19 cellular contexts compared by ENCODE assay signal in genomic region chr19:36483653-36484052, GRCh38.
"Had no signal": no experiment of that assay in that cellular context is flagged by ENCODE, and none has a peak within 500 bp of the region (broad histone marks: within the 10 kb centered on the region; RNA-seq: fewer than 3 reads in every experiment).

No MANE protein-coding gene starts in this region.

- H3K9me3 ChIP-seq: esophagus muscularis mucosa, prostate gland had no signal

- H3K27me3 Mint-ChIP-seq: effector memory CD8-positive, alpha-beta T cell; stimulated activated naive CD8-positive, alpha-beta T cell treated with anti-CD3 and anti-CD28 coated beads, Interleukin-15, amount 100 ng/mL, for 72 hours had no signal

- H3K27ac ChIP-seq: ascending aorta, brain microvascular endothelial cell, esophagus muscularis mucosa, prostate gland, tibial artery had no signal

- ATAC-seq: activated naive CD4-positive, alpha-beta T cell treated with anti-CD3 and anti-CD28 coated beads, Interleukin-2, amount 50 U/mL, for 72 hours; effector memory CD8-positive, alpha-beta T cell; left ventricle myocardium superior; natural killer cell; stimulated activated naive CD8-positive, alpha-beta T cell treated with anti-CD3 and anti-CD28 coated beads, Interleukin-15, amount 100 ng/mL, for 72 hours; WTC11 had no signal

- H3K9me3 Mint-ChIP-seq: effector memory CD8-positive, alpha-beta T cell; natural killer cell had no signal

- H3K4me1 ChIP-seq: prostate gland had no signal

- H3K4me3 Mint-ChIP-seq: effector memory CD8-positive, alpha-beta T cell; natural killer cell; stimulated activated naive CD8-positive, alpha-beta T cell treated with anti-CD3 and anti-CD28 coated beads, Interleukin-15, amount 100 ng/mL, for 72 hours; WTC11 had no signal

- H3K27me3 ChIP-seq: ascending aorta, brain microvascular endothelial cell, esophagus muscularis mucosa, tibial artery had no signal

- DNase-seq: activated gamma-delta T cell treated with Interleukin-2 at 50 U/mL for 16 hours; activated T-cell treated with anti-CD3 and anti-CD28 coated beads, Interleukin-2, amount 50 U/mL, for 1 hour; brain microvascular endothelial cell; caudate nucleus; effector memory CD8-positive, alpha-beta T cell; glutamatergic neuron; hippocampal formation; left ventricle myocardium superior; midbrain; natural killer cell; stimulated activated CD4-positive, alpha-beta T cell treated with anti-CD3 and anti-CD28 coated beads, Interleukin-4, amount 100 ng/mL, for 24 hours; stimulated activated naive CD8-positive, alpha-beta T cell treated with anti-CD3 and anti-CD28 coated beads, Interleukin-15, amount 100 ng/mL, for 72 hours; T-helper 2 cell; tibial artery had no signal

- H3K36me3 Mint-ChIP-seq: natural killer cell had no signal

- H3K36me3 ChIP-seq: brain microvascular endothelial cell, prostate gland had no signal

- H3K27ac Mint-ChIP-seq: activated naive CD4-positive, alpha-beta T cell treated with anti-CD3 and anti-CD28 coated beads, Interleukin-2, amount 50 U/mL, for 72 hours; effector memory CD8-positive, alpha-beta T cell; natural killer cell; stimulated activated naive CD8-positive, alpha-beta T cell treated with anti-CD3 and anti-CD28 coated beads, Interleukin-15, amount 100 ng/mL, for 72 hours; WTC11 had no signal

- H3K4me3 ChIP-seq: ascending aorta, esophagus muscularis mucosa, prostate gland, tibial artery had no signal
